ENCODE assay signal across 8 cellular contexts in the genomic region with DNA sequence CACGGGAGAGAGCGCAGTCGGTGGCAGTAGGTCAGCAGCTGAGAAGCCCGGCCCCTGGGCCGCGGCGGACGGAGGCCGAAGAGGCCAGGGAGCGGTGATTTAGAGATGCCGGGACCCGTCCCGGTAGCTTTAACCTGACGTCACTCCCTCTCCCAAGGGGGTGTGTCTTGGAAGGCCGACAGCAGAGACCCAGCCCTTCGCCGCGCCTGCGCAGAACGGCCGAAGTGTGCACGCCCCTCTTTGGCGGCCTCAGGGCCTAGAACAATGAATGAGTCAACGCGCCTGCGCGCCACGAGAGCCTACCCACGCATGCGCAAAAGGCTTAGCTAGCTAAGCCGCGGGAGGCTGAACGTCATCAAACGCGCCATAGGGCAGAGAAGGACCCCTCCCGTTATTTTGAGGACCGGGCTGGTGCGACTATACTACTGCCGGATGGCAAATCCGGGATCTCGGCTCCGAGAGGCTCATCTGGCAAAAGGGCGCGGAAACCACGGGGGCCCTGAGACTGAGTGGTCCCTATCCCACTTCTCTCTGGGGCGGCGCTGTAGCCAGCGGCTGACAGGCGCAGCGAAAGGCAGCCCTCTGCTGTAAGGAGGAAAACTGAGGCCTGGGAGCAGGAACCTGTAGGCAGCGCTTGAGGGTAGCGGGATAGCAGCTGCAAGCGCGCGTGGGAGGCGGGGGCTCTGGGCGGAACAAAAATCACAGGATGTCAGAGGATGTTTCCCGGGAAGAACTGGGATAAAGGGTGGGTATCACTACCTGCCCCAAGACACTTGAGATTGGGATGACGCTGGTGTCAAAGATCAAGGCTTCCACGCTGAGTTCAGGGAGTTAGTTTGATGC. TPM values are rescaled to one million over a fixed set of nuclear protein-coding genes. Genes with fewer than 3 reads are reported as not detected.
DNase-seq lines count a peak whose midpoint lies in the region; ATAC-seq lines count a peak whose summit lies in the region.

A gene with protein sequence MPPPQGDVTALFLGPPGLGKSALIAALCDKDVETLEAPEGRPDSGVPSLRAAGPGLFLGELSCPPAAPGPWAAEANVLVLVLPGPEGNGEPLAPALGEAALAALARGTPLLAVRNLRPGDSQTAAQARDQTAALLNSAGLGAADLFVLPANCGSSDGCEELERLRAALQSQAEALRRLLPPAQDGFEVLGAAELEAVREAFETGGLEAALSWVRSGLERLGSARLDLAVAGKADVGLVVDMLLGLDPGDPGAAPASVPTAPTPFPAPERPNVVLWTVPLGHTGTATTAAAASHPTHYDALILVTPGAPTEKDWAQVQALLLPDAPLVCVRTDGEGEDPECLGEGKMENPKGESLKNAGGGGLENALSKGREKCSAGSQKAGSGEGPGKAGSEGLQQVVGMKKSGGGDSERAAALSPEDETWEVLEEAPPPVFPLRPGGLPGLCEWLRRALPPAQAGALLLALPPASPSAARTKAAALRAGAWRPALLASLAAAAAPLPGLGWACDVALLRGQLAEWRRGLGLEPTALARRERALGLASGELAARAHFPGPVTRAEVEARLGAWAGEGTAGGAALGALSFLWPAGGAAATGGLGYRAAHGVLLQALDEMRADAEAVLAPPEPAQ (minus strand): TSS at position 136 of the 843 bp plus-strand sequence. CDS start 796 bp downstream, outside the sequence.
A gene with protein sequence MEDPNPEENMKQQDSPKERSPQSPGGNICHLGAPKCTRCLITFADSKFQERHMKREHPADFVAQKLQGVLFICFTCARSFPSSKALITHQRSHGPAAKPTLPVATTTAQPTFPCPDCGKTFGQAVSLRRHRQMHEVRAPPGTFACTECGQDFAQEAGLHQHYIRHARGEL (plus strand): TSS at position 597 of the 843 bp plus-strand sequence. CDS start 514 bp downstream, outside the sequence.

- peak within 1 kb of the TSS; percentile 99 to 100 (median 100) for H3K27ac Mint-ChIP-seq in IgD-negative memory B cell

- H3K36me3 Mint-ChIP-seq in IgD-negative memory B cell: peaks cover 4% of the 10 kb centered on the region

- H3K27me3 Mint-ChIP-seq in IgD-negative memory B cell: no peaks in the 10 kb centered on the region

- H3K9me3 Mint-ChIP-seq in IgD-negative memory B cell: no peaks in the 10 kb centered on the region

- ATAC-seq in GM21529 (IDR thresholded peaks at IDR 0.05; ENCODE audit: unreplicated experiment): peak; percentile 73

- H3K4me1 Mint-ChIP-seq in IgD-negative memory B cell: peaks cover 12 to 25% (median 20%) of the 10 kb centered on the region in 3 donors

- DNase-seq in DMS 273 treated with DMSO at 0.1 percent for 48 hours (lab: John Stamatoyannopoulos, UW) (peak; percentile 92), OCI-M2 (lab: John Stamatoyannopoulos, UW; ENCODE audit: unreplicated experiment) (peak; percentile 94), activated T-cell treated with anti-CD3 and anti-CD28 coated beads for 4 hours (peak; percentile 100), epidermal melanocyte (ENCODE audit: insufficient read length, low spot score) (peak; percentile 97), middle frontal gyrus (ENCODE audit: extremely low spot score, low spot score) (peak; percentile 100)
- DNase-seq in stimulated activated CD8-positive, alpha-beta memory T cell treated with anti-CD3 and anti-CD28 coated beads, Interleukin-2, amount 100 ng/mL, for 48 hours (ENCODE audit: low read depth in 2 of 2): peak; percentile 99 to 100

- peak within 1 kb of the TSS; percentile 87 to 99 (median 98) for H3K4me3 Mint-ChIP-seq in IgD-negative memory B cell

RNA-seq across cellular contexts. Expression of the first gene that starts in this region (rescaled TPM):
- 1.0 TPM for polyA plus RNA-seq in IgD-negative memory B cell

RNA-seq across cellular contexts. Expression of the second gene that starts in this region (rescaled TPM):
- 9.9 TPM for polyA plus RNA-seq in IgD-negative memory B cell

Comparison
In these comparisons a context has a peak if more than half of its experiments do, and no peak if none do; other contexts are left out.
1. Peak in every context shown above with its lines: DNase-seq and ATAC-seq.